In the genomic region with DNA sequence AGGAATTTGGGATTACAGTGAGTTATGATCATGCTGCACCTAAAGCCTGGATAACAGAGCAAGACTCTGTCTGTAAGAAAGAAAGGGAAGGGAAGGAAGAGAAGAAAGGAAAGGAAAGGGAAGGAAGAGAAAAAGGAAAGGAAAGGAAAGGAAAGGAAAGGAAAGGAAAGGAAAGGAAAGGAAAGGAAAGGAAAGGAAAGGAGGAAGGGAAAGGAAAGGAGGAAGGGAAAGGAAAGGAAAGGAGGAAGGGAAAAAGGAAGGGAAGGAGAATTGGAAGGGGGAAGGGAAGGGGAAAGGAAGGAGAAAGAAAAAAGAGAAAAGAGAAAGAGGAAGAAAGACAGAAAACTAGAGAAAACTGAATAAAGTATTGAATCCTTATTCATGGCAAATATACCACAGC, we compare ENCODE assay signal across 8 cellular contexts.
"Had no signal": no experiment of that assay in that cellular context is flagged by ENCODE, and none has a peak within 500 bp of the region (broad histone marks: within the 10 kb centered on the region; RNA-seq: fewer than 3 reads in every experiment).

No MANE protein-coding gene starts in this region.

- H3K9me3 Mint-ChIP-seq: GM23338, H9, HFFc6 had no signal

- ATAC-seq: GM23338 had no signal

- H3K4me3 ChIP-seq: GM23338 had no signal

- H3K4me3 Mint-ChIP-seq: GM23338, H9, HFFc6 had no signal

- FAIRE-seq: H1, H54, HTR-8/SVneo had no signal

- DNase-seq: H9, HCEC 1CT, HFFc6, IMR-90 had no signal

- H3K4me1 Mint-ChIP-seq: GM23338, H9 had no signal

- H3K27ac Mint-ChIP-seq: GM23338, H9, HFFc6 had no signal

- H2AFZ ChIP-seq: GM23338 had no signal

- H3K4me2 ChIP-seq: GM23338 had no signal
